Comparison of ENCODE assay signal across 13 cellular contexts in the genomic region with DNA sequence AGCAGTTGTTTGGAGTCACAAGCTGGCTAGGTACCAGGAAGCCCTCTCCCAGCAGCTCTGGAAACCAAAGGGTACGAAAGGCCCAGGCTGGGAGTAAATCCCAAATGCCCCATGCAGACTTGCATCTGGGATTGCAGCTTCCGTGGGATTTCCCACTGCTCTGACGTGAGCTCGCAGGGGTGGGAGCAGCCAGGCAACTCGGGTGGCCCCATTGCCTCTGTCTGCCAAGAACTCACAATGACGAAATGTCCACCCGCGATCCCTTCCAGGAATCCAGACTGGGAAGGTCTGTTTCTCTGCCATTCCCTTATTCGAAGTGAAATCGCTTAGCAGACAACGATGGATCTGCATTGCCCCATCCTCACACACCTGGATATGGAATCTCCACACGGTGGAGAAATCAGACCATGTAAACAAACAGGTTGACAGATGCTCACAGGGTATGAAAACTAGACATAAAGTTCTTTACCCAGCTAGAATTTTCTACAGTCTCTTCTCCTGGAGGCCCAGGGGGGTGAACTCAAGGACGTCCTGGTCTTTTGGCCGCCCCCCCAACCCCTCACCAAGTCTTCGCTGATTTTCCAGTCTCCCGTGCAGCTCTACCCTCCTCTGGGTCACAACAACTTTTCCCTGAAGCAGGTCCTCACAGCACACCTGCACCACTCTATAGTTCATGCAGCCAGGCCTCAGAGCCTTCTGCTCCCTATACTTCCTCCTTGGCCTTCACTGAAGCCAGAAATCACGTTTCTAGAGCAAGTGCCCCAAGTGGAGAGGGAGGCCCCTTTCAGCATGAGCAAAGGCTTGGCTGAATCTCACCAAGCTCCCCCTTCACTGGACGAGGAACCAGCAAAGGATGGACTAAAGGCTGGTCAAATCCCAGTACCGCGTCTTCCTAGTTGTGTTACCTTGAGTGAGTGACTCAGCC. TPM values are rescaled to one million over a fixed set of nuclear protein-coding genes. Genes with fewer than 3 reads are reported as not detected.
DNase-seq lines count a peak whose midpoint lies in the region; ATAC-seq and TF ChIP-seq lines count a peak whose summit lies in the region.
"Had no signal": no experiment of that assay in that cellular context is flagged by ENCODE, and none has a peak within 500 bp of the region (broad histone marks: within the 10 kb centered on the region; RNA-seq: fewer than 3 reads in every experiment).

No MANE protein-coding gene starts in this region.

- H3K4me3 ChIP-seq in Karpas-422 (ENCODE audit: low read length) (no peak overlapping the region), esophagus muscularis mucosa (no peak overlapping the region), subcutaneous abdominal adipose tissue (ENCODE audit: low read depth in 1 of 5, low read length in 5 of 5) (no peak overlapping the region)
- H3K4me3 ChIP-seq: lung had no signal

- no peaks in the 10 kb centered on the region for H3K9me3 Mint-ChIP-seq in osteocyte (ENCODE audit: unreplicated experiment)

- no peaks in the 10 kb centered on the region for H3K4me1 ChIP-seq in Karpas-422 (ENCODE audit: low read length)
- H3K4me1 ChIP-seq in esophagus muscularis mucosa, result peaks cover 48 to 65% (median 59%) of the 10 kb centered on the region in 4 donors
- H3K4me1 ChIP-seq in subcutaneous abdominal adipose tissue (ENCODE audit: control insufficient read depth in 5 of 5, insufficient read depth in 5 of 5, low read length in 5 of 5), result peaks cover 17 to 39% (median 24%) of the 10 kb centered on the region in 5 donors

- no peak overlapping the region for H3K4me2 ChIP-seq in Karpas-422 (ENCODE audit: low read depth, low read length, poor library complexity, severe bottlenecking)

- WGBS in esophagus muscularis mucosa, result 53% methylated on average over 20 of the region's 20 CpGs

- no peak for ATAC-seq in GM21526 (IDR thresholded peaks at IDR 0.05; ENCODE audit: low FRiP score, unreplicated experiment)
- ATAC-seq: activated CD4-positive, alpha-beta T cell treated with anti-CD3 and anti-CD28 coated beads for 36 hours had no signal

- TF ChIP-seq EP300 in esophagus muscularis mucosa (IDR thresholded peaks at IDR 0.05), result no peak

- H2AFZ ChIP-seq in Karpas-422 (ENCODE audit: low read length), result no peak overlapping the region

- H3K9me3 ChIP-seq in Karpas-422 (ENCODE audit: low read length) (no peaks in the 10 kb centered on the region), esophagus muscularis mucosa (no peaks in the 10 kb centered on the region), subcutaneous abdominal adipose tissue (ENCODE audit: control insufficient read depth in 5 of 5, low read length in 5 of 5) (no peaks in the 10 kb centered on the region)

- H3K4me1 Mint-ChIP-seq in osteocyte (ENCODE audit: unreplicated experiment), result peaks cover 13% of the 10 kb centered on the region
- H3K4me1 Mint-ChIP-seq: activated CD4-positive, alpha-beta T cell treated with anti-CD3 and anti-CD28 coated beads for 36 hours had no signal

- no peaks in the 10 kb centered on the region for H3K79me2 ChIP-seq in Karpas-422 (ENCODE audit: low read length)

- no peaks in the 10 kb centered on the region for H3K36me3 Mint-ChIP-seq in osteocyte (ENCODE audit: unreplicated experiment)

- H3K27me3 ChIP-seq in Karpas-422 (ENCODE audit: low read length) (no peaks in the 10 kb centered on the region), esophagus muscularis mucosa (no peaks in the 10 kb centered on the region), subcutaneous abdominal adipose tissue (ENCODE audit: control insufficient read depth in 5 of 5, insufficient read depth in 4 of 5, low read length in 5 of 5) (peaks cover 0 to 5% (median 0%) of the 10 kb centered on the region in 5 donors)

- TF ChIP-seq POLR2A in esophagus muscularis mucosa (IDR thresholded peaks at IDR 0.05; ENCODE audit: low read depth), result no peak

- intact Hi-C loops in esophagus muscularis mucosa (cut with DNase I), result no loop called here

- H3K36me3 ChIP-seq in Karpas-422 (ENCODE audit: insufficient read depth, low read length) (no peaks in the 10 kb centered on the region), esophagus muscularis mucosa (no peaks in the 10 kb centered on the region), subcutaneous abdominal adipose tissue (ENCODE audit: control insufficient read depth in 5 of 5, insufficient read depth in 5 of 5, low read length in 5 of 5) (peaks cover 0 to 2% (median 0%) of the 10 kb centered on the region in 5 donors)

- no peak overlapping the region for H3K27ac Mint-ChIP-seq in osteocyte (ENCODE audit: unreplicated experiment)
- H3K27ac Mint-ChIP-seq: activated CD4-positive, alpha-beta T cell treated with anti-CD3 and anti-CD28 coated beads for 36 hours had no signal

- H3K27me3 Mint-ChIP-seq in osteocyte (ENCODE audit: unreplicated experiment), result peaks cover 3% of the 10 kb centered on the region
- H3K27me3 Mint-ChIP-seq: activated CD4-positive, alpha-beta T cell treated with anti-CD3 and anti-CD28 coated beads for 36 hours had no signal

- peak; percentile 43 for DNase-seq in Karpas-422
- DNase-seq in esophagus muscularis mucosa (ENCODE audit: extremely low spot score), result peak; percentile 96
- peak; percentile 46 to 69 for DNase-seq in lung microvascular endothelial cell (ENCODE audit: low read depth in 2 of 2)
- DNase-seq in NCI-H1930 (lab: John Stamatoyannopoulos, UW), result no peak
- DNase-seq in OCI-M2 (lab: John Stamatoyannopoulos, UW; ENCODE audit: unreplicated experiment), result no peak
- DNase-seq in osteocyte (ENCODE audit: extremely low spot score, unreplicated experiment), result no peak
- DNase-seq: activated CD4-positive, alpha-beta T cell treated with anti-CD3 and anti-CD28 coated beads for 36 hours; activated naive CD4-positive, alpha-beta T cell treated with anti-CD3 and anti-CD28 coated beads, Interleukin-2, amount 50 U/mL, for 16 hours; H7; NCI-H1694 had no signal

- H3K9ac ChIP-seq in Karpas-422 (ENCODE audit: low read length) (no peak overlapping the region), subcutaneous abdominal adipose tissue (ENCODE audit: low read length in 5 of 5) (peak overlapping the region in 1 of 5 donors; percentile 79)

- TF ChIP-seq CTCF in esophagus muscularis mucosa (IDR thresholded peaks at IDR 0.05), result no peak
- TF ChIP-seq CTCF in osteocyte (IDR thresholded peaks at IDR 0.05), result no peak

- no peak overlapping the region for H3K27ac ChIP-seq in Karpas-422 (ENCODE audit: low read length)
- H3K27ac ChIP-seq in esophagus muscularis mucosa (replicated peaks in 1 of 4), result peak overlapping the region; percentile 29 to 71 (median 44)
- peak overlapping the region; percentile 21 for H3K27ac ChIP-seq in subcutaneous abdominal adipose tissue (ENCODE audit: low read depth, low read length)

- H3K4me3 Mint-ChIP-seq in osteocyte (ENCODE audit: unreplicated experiment), result no peak overlapping the region
- H3K4me3 Mint-ChIP-seq: activated CD4-positive, alpha-beta T cell treated with anti-CD3 and anti-CD28 coated beads for 36 hours had no signal

- no peaks in the 10 kb centered on the region for H3K9me2 ChIP-seq in Karpas-422 (replicated peaks; ENCODE audit: insufficient read depth, low read length)

- no peaks in the 10 kb centered on the region for H4K20me1 ChIP-seq in Karpas-422 (ENCODE audit: insufficient read depth, low read depth, low read length)

RNA-seq across cellular contexts. Expression of gene SH3PXD2A, which starts 20.0 kb away (rescaled TPM):
- total RNA-seq in Karpas-422 (2014; rRNA removed; shearing (Covaris generic); ENCODE audit: low replicate concordance), result 0.07 and 0.22 TPM in 2 replicates
- total RNA-seq in esophagus muscularis mucosa (10 to 100 TPM; 30.5 to 69.3 (median 40.0) TPM), lung microvascular endothelial cell (0.99 and 2.0 TPM in 2 replicates), osteocyte (43.0 and 46.6 TPM in 2 replicates)

Comparison
In these comparisons a context has a peak if more than half of its experiments do, and no peak if none do; other contexts are left out.
1. DNase-seq: peak in Karpas-422 (single experiment), esophagus muscularis mucosa (single experiment) and lung microvascular endothelial cell (2 of 2); none in NCI-H1930 (0 of 2), OCI-M2 (single experiment) and osteocyte (single experiment).
2. RNA of gene SH3PXD2A, which starts 20.0 kb away (total RNA-seq): 30.5 to 69.3 TPM in esophagus muscularis mucosa and 43.0 to 46.6 TPM in osteocyte; 0.99 to 2.0 TPM in lung microvascular endothelial cell and 0.07 to 0.22 TPM in Karpas-422; every median in the first group is over 10 times any median in the second.